In genomic region chrX:2395261-2395850, GRCh38 we compare ENCODE assay signal across 3 cellular contexts.
TF ChIP-seq lines count a peak whose summit lies in the region.

No MANE protein-coding gene starts in this region.

TF ChIP-seq in GM23338, 12 proteins besides CTCF, POLR2A, EP300 and RAD21:
- TF ChIP-seq ZNF331 (CRISPR knock-in tag; IDR thresholded peaks at IDR 0.05; ENCODE audit: low read depth) (no peak), EZH2phosphoT487 (IDR thresholded peaks at IDR 0.05; ENCODE audit: unreplicated experiment) (no peak), REST (IDR thresholded peaks at IDR 0.05; ENCODE audit: unreplicated experiment) (no peak)

TF ChIP-seq in IMR-90, 13 proteins besides CTCF, POLR2A, EP300 and RAD21:
- TF ChIP-seq RCOR1 (IDR thresholded peaks at IDR 0.05; ENCODE audit: insufficient replicate concordance, low read length) (no peak), CHD1 (IDR thresholded peaks at IDR 0.05; ENCODE audit: low read depth, low read length) (no peak), FOS (IDR thresholded peaks at IDR 0.05; ENCODE audit: low read depth, low read length) (no peak), MXI1 (IDR thresholded peaks at IDR 0.05; ENCODE audit: borderline replicate concordance, low read depth, low read length) (no peak), CEBPB (IDR thresholded peaks at IDR 0.05; ENCODE audit: low read depth, low read length) (no peak), MAZ (IDR thresholded peaks at IDR 0.05; ENCODE audit: borderline replicate concordance, low read depth, low read length) (no peak), MAFK (IDR thresholded peaks at IDR 0.05; ENCODE audit: low read depth, low read length) (no peak), ELK1 (IDR thresholded peaks at IDR 0.05; ENCODE audit: borderline replicate concordance, low read depth, low read length) (no peak), RFX5 (IDR thresholded peaks at IDR 0.05; ENCODE audit: low read depth, low read length) (no peak), NFE2L2 (IDR thresholded peaks at IDR 0.05; ENCODE audit: low read depth, low read length) (no peak), BHLHE40 (IDR thresholded peaks at IDR 0.05; ENCODE audit: low read depth, low read length) (no peak), SMC3 (IDR thresholded peaks at IDR 0.05; ENCODE audit: low read depth, low read length) (no peak), USF2 (IDR thresholded peaks at IDR 0.05; ENCODE audit: low read depth, low read length) (no peak)

TF ChIP-seq in H1, 55 proteins besides CTCF, POLR2A, EP300 and RAD21:
- no peak for TF ChIP-seq CREB1 (IDR thresholded peaks at IDR 0.05)
- TF ChIP-seq MAFK (IDR thresholded peaks at IDR 0.05; ENCODE audit: low read depth, low read length) = no peak
- no peak for TF ChIP-seq JUND (IDR thresholded peaks at IDR 0.05; ENCODE audit: low read length)
- no peak for TF ChIP-seq KDM5A (IDR thresholded peaks at IDR 0.05; ENCODE audit: low read length)
- no peak for TF ChIP-seq POLR2AphosphoS5 (IDR thresholded peaks at IDR 0.05; ENCODE audit: low read depth, low read length)
- no peak for TF ChIP-seq CBX5 (IDR thresholded peaks at IDR 0.05; ENCODE audit: low read depth, low read length)
- no peak for TF ChIP-seq NANOG (IDR thresholded peaks at IDR 0.05; ENCODE audit: insufficient read depth, low read depth, low read length, poor library complexity, severe bottlenecking)
- TF ChIP-seq TCF12 (IDR thresholded peaks at IDR 0.05; ENCODE audit: low read depth, low read length) = no peak
- TF ChIP-seq SIN3A (conservative IDR thresholded peaks at IDR 0.05 in 1 of 2, IDR thresholded peaks at IDR 0.05 in 1 of 2; ENCODE audit: low read depth in 1 of 2, low read length in 2 of 2) = no peak
- TF ChIP-seq TAF7 (optimal IDR thresholded peaks at IDR 0.05; ENCODE audit: borderline replicate concordance, low read depth, low read length) = no peak
- TF ChIP-seq MAX (IDR thresholded peaks at IDR 0.05) = no peak
- no peak for TF ChIP-seq YY1 (IDR thresholded peaks at IDR 0.05; ENCODE audit: low read depth, low read length)
- no peak for TF ChIP-seq ASH2L (IDR thresholded peaks at IDR 0.05; ENCODE audit: low read length)
- no peak for TF ChIP-seq JUN (IDR thresholded peaks at IDR 0.05; ENCODE audit: low read depth, low read length)
- TF ChIP-seq CHD1 (IDR thresholded peaks at IDR 0.05; ENCODE audit: low read depth, low read length) = no peak
- no peak for TF ChIP-seq CHD2 (IDR thresholded peaks at IDR 0.05; ENCODE audit: low read length)
- no peak for TF ChIP-seq SRF (IDR thresholded peaks at IDR 0.05; ENCODE audit: low read depth, low read length)
- TF ChIP-seq CTBP2 (IDR thresholded peaks at IDR 0.05; ENCODE audit: borderline replicate concordance, insufficient read depth, insufficient read length, low read length) = no peak
